27 cellular contexts compared by ENCODE assay signal in the genomic region with DNA sequence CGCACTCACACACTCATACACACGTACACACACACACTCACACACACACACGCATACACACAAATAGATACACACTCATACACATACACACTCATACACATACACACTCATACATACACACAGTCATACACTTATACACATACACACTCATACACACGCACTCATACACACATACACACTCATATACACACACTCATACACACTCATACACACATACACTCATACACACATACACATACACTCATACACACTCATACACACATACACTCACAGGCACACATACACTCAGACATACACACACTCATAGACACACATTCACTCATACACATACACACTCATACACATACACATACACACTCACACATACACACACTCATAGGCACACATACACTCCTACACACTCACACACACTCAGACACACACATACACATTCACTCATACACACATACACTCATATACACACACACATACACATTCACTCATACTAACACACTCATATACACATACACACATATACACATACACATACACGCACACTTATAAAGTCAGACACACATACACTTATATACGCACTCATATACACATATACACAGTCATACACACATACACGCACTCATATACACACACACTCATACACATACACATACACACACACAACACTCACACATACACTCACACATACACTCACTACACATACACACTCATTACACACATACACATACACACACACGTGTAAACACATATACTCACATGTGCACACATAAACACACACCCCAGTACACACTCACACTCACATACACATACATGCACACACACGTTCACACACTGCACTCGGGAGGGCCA. TPM values are rescaled to one million over a fixed set of nuclear protein-coding genes. Genes with fewer than 3 reads are reported as not detected.
"Had no signal": no experiment of that assay in that cellular context is flagged by ENCODE, and none has a peak within 500 bp of the region (broad histone marks: within the 10 kb centered on the region; RNA-seq: fewer than 3 reads in every experiment).

No MANE protein-coding gene starts in this region.

- ATAC-seq: activated naive CD8-positive, alpha-beta T cell treated with anti-CD3 and anti-CD28 coated beads, Interleukin-2, amount 50 U/mL, for 24 hours; activated T-cell treated with anti-CD3 and anti-CD28 coated beads, Interleukin-2, amount 50 U/mL, for 4 hours; activated T-helper 17 cell treated with anti-CD3 and anti-CD28 coated beads, Interleukin-2, amount 50 U/mL, for 72 hours; gastrocnemius medialis; right cardiac atrium had no signal

- H3K27me3 ChIP-seq: colonic mucosa, gastrocnemius medialis, neural progenitor cell, spleen, suprapubic skin, tibial artery had no signal

- H3K4me3 Mint-ChIP-seq: activated CD4-positive, alpha-beta memory T cell treated with anti-CD3 and anti-CD28 coated beads for 36 hours; activated CD4-positive, alpha-beta T cell treated with anti-CD3 and anti-CD28 coated beads, Interleukin-2, amount 10 ng/mL, durations not matched to agents 24 days and 14 days; activated naive CD8-positive, alpha-beta T cell treated with anti-CD3 and anti-CD28 coated beads, Interleukin-2, amount 50 U/mL, for 24 hours; activated T-cell treated with anti-CD3 and anti-CD28 coated beads, Interleukin-2, amount 50 U/mL, for 4 hours; activated T-helper 17 cell treated with anti-CD3 and anti-CD28 coated beads, Interleukin-2, amount 50 U/mL, for 72 hours; mesothelial cell of epicardium; naive B cell; neural progenitor cell had no signal

- DNase-seq: activated CD4-positive, alpha-beta memory T cell treated with anti-CD3 and anti-CD28 coated beads for 36 hours; activated CD4-positive, alpha-beta T cell treated with anti-CD3 and anti-CD28 coated beads, Interleukin-2, amount 10 ng/mL, durations not matched to agents 24 days and 14 days; activated CD4-positive, CD25-positive, alpha-beta regulatory T cell treated with anti-CD3 and anti-CD28 coated beads, Interleukin-2, amount 50 U/mL, for 72 hours; activated CD8-positive, alpha-beta memory T cell treated with anti-CD3 and anti-CD28 coated beads, Interleukin-2, amount 50 U/mL, for 48 hours; activated gamma-delta T cell treated with Interleukin-2 at 50 U/mL for 16 hours; activated naive CD4-positive, alpha-beta T cell treated with anti-CD3 and anti-CD28 coated beads, Interleukin-2, amount 50 U/mL, for 16 hours; activated naive CD8-positive, alpha-beta T cell treated with anti-CD3 and anti-CD28 coated beads, Interleukin-2, amount 50 U/mL, for 24 hours; activated T-cell treated with anti-CD3 and anti-CD28 coated beads, Interleukin-2, amount 50 U/mL, for 4 hours; amygdala; cerebellar nuclear complex; colonic mucosa; effector memory CD4-positive, alpha-beta T cell; gastrocnemius medialis; glutamatergic neuron; islet precursor cell; left ventricle myocardium inferior; naive B cell; spleen; stimulated activated naive CD4-positive, alpha-beta T cell; T-helper 2 cell; tibial artery had no signal

- H3K4me1 ChIP-seq: colonic mucosa, gastrocnemius medialis, spleen, suprapubic skin, tibial artery had no signal

- H3K36me3 Mint-ChIP-seq: activated CD4-positive, alpha-beta memory T cell treated with anti-CD3 and anti-CD28 coated beads for 36 hours; mesothelial cell of epicardium; naive B cell; neural progenitor cell had no signal

- H2AFZ ChIP-seq: neural progenitor cell had no signal

- H3K4me3 ChIP-seq: colonic mucosa, gastrocnemius medialis, left ventricle myocardium inferior, neural progenitor cell, spleen, suprapubic skin, tibial artery had no signal

- H3K9me3 ChIP-seq: colonic mucosa, gastrocnemius medialis, left ventricle myocardium inferior, spleen, suprapubic skin, tibial artery had no signal

- H3K9me3 Mint-ChIP-seq: activated CD4-positive, alpha-beta memory T cell treated with anti-CD3 and anti-CD28 coated beads for 36 hours; activated T-cell treated with anti-CD3 and anti-CD28 coated beads, Interleukin-2, amount 50 U/mL, for 4 hours; activated T-helper 17 cell treated with anti-CD3 and anti-CD28 coated beads, Interleukin-2, amount 50 U/mL, for 72 hours; mesothelial cell of epicardium; neural progenitor cell had no signal

- H3K4me2 ChIP-seq: neural progenitor cell had no signal

- H3K27ac ChIP-seq: colonic mucosa, gastrocnemius medialis, left ventricle myocardium inferior, neural progenitor cell, spleen, suprapubic skin, tibial artery had no signal

- H3K9ac ChIP-seq: neural progenitor cell had no signal

- H3K4me1 Mint-ChIP-seq: activated CD4-positive, alpha-beta T cell treated with anti-CD3 and anti-CD28 coated beads, Interleukin-2, amount 10 ng/mL, durations not matched to agents 24 days and 14 days; activated naive CD8-positive, alpha-beta T cell treated with anti-CD3 and anti-CD28 coated beads, Interleukin-2, amount 50 U/mL, for 24 hours; activated T-helper 17 cell treated with anti-CD3 and anti-CD28 coated beads, Interleukin-2, amount 50 U/mL, for 72 hours; naive B cell had no signal

- H3K27me3 Mint-ChIP-seq: activated CD4-positive, alpha-beta memory T cell treated with anti-CD3 and anti-CD28 coated beads for 36 hours; activated CD4-positive, alpha-beta T cell treated with anti-CD3 and anti-CD28 coated beads, Interleukin-2, amount 10 ng/mL, durations not matched to agents 24 days and 14 days; activated T-helper 17 cell treated with anti-CD3 and anti-CD28 coated beads, Interleukin-2, amount 50 U/mL, for 72 hours; naive B cell had no signal

- H3K36me3 ChIP-seq: colonic mucosa, gastrocnemius medialis, left ventricle myocardium inferior, neural progenitor cell, spleen, suprapubic skin, tibial artery had no signal

- H3K27ac Mint-ChIP-seq: activated CD4-positive, alpha-beta memory T cell treated with anti-CD3 and anti-CD28 coated beads for 36 hours; activated CD4-positive, alpha-beta T cell treated with anti-CD3 and anti-CD28 coated beads, Interleukin-2, amount 10 ng/mL, durations not matched to agents 24 days and 14 days; activated naive CD8-positive, alpha-beta T cell treated with anti-CD3 and anti-CD28 coated beads, Interleukin-2, amount 50 U/mL, for 24 hours; activated T-helper 17 cell treated with anti-CD3 and anti-CD28 coated beads, Interleukin-2, amount 50 U/mL, for 72 hours; mesothelial cell of epicardium; naive B cell; neural progenitor cell had no signal

RNA-seq across cellular contexts. Expression of a gene that starts 28.7 kb away (rescaled TPM):
- total RNA-seq: activated CD4-positive, alpha-beta memory T cell treated with anti-CD3 and anti-CD28 coated beads for 36 hours; activated CD4-positive, alpha-beta T cell treated with anti-CD3 and anti-CD28 coated beads, Interleukin-2, amount 10 ng/mL, durations not matched to agents 24 days and 14 days; activated T-cell treated with anti-CD3 and anti-CD28 coated beads, Interleukin-2, amount 50 U/mL, for 4 hours; activated T-helper 17 cell treated with anti-CD3 and anti-CD28 coated beads, Interleukin-2, amount 50 U/mL, for 72 hours; lung microvascular endothelial cell had no signal
